ENCODE assay signal across 9 cellular contexts in the genomic region with DNA sequence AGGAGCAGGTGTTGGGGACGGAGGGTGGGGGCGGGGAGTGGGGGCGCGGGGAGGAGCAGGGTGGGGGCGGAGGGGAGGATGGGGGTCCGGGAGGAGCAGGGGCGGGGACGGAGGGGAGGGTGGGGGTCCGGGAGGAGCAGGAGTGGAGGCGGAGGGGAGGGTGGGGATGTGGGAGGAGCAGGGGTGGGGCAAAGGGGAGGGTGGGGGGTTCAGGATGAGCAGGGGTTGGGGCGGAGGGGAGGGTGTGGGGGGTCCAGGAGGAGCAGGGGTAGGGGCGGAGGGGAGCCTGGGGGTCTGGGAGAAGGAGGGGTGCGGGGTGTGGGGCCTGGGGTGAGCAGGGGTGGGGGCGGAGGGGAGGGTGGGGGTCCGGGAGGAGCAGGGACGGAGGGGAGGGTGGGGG. TPM values are rescaled to one million over a fixed set of nuclear protein-coding genes. Genes with fewer than 3 reads are reported as not detected.
DNase-seq lines count a peak whose midpoint lies in the region; ATAC-seq and TF ChIP-seq lines count a peak whose summit lies in the region.
"Had no signal": no experiment of that assay in that cellular context is flagged by ENCODE, and none has a peak within 500 bp of the region (broad histone marks: within the 10 kb centered on the region; RNA-seq: fewer than 3 reads in every experiment).

No MANE protein-coding gene starts in this region.

- no peaks in the 10 kb centered on the region for H3K36me3 Mint-ChIP-seq in endodermal cell (ENCODE audit: low read depth)

- no peaks in the 10 kb centered on the region for H3K36me3 ChIP-seq in endodermal cell (ENCODE audit: control insufficient read depth, insufficient read depth, low read length)
- H3K36me3 ChIP-seq in spleen: no peaks in the 10 kb centered on the region
- H3K36me3 ChIP-seq in MM.1S (replicated peaks; ENCODE audit: insufficient read depth, low read length): no peaks in the 10 kb centered on the region

- no peak for TF ChIP-seq CTCF in endodermal cell (conservative IDR thresholded peaks at IDR 0.05)
- no peak for TF ChIP-seq CTCF in spleen (IDR thresholded peaks at IDR 0.05 in 8 of 11, conservative IDR thresholded peaks at IDR 0.05 in 3 of 11)
- TF ChIP-seq CTCF in MM.1S (IDR thresholded peaks at IDR 0.05; ENCODE audit: low read length): no peak

- no peak overlapping the region for H2AFZ ChIP-seq in MM.1S (ENCODE audit: low read length)

- ATAC-seq in HG03342 (IDR thresholded peaks at IDR 0.05; ENCODE audit: unreplicated experiment) (no peak), HG02970 (IDR thresholded peaks at IDR 0.05; ENCODE audit: low FRiP score, unreplicated experiment) (no peak)

- H3K4me1 ChIP-seq in endodermal cell (ENCODE audit: control insufficient read depth, insufficient read depth, low read length): no peaks in the 10 kb centered on the region
- peaks cover 50 to 89% (median 79%) of the 10 kb centered on the region in 6 donors for H3K4me1 ChIP-seq in spleen
- peaks cover 32% of the 10 kb centered on the region for H3K4me1 ChIP-seq in MM.1S (ENCODE audit: low read length)

- H3K9me3 ChIP-seq in endodermal cell (ENCODE audit: control insufficient read depth, low read length) (no peaks in the 10 kb centered on the region), spleen (peaks cover 0 to 2% (median 0%) of the 10 kb centered on the region in 8 donors), MM.1S (replicated peaks; ENCODE audit: insufficient read depth, low read length) (no peaks in the 10 kb centered on the region)

- H3K4me2 ChIP-seq in MM.1S (ENCODE audit: low read depth, low read length): no peak overlapping the region

- intact Hi-C loops in spleen (cut with DNase I; ENCODE audit: low total_unique reads): no loop called here

- H3K4me3 Mint-ChIP-seq in endodermal cell: peak overlapping the region; percentile 37

- H3K9me3 Mint-ChIP-seq in endodermal cell: peaks cover 2% of the 10 kb centered on the region

- DNase-seq in NK-92 treated with Interleukin-12 subunit alpha and Interleukin-12 subunit beta, amount 100 ng/mL, for 24 hours (lab: John Stamatoyannopoulos, UW): peak; percentile 59
- DNase-seq in NK-92 (lab: John Stamatoyannopoulos, UW; ENCODE audit: unreplicated experiment) (no peak), NCI-H69 (lab: John Stamatoyannopoulos, UW) (peak; percentile 77), endodermal cell (no peak), spleen (no peak), MM.1S (no peak)

- no peaks in the 10 kb centered on the region for H3K4me1 Mint-ChIP-seq in endodermal cell

- no peaks in the 10 kb centered on the region for H4K20me1 ChIP-seq in MM.1S (ENCODE audit: insufficient read depth, low read length)

- WGBS in endodermal cell (ENCODE audit: insufficient coverage in 1 of 2, insufficient read length in 1 of 2), 2 experiments: no CpG with 5 or more reads among the region's 16 CpGs
- 0 to 14% (median 4%) methylated on average over 1 to 11 of the region's 16 CpGs; no CpG with 5 or more reads in 1 of the 5 donors for WGBS in spleen, 5 donors

- H3K27me3 ChIP-seq in endodermal cell (ENCODE audit: control insufficient read depth, insufficient read depth, low read length, poor library complexity, severe bottlenecking) (peaks cover 6% of the 10 kb centered on the region), spleen (replicated peaks in 1 of 7) (no peaks in the 10 kb centered on the region), MM.1S (replicated peaks; ENCODE audit: insufficient read depth, low read length) (no peaks in the 10 kb centered on the region)

- no peak overlapping the region for H3K27ac ChIP-seq in endodermal cell (ENCODE audit: low read depth, low read length)
- peak overlapping the region; percentile 83 to 100 (median 97) for H3K27ac ChIP-seq in spleen
- no peak overlapping the region for H3K27ac ChIP-seq in MM.1S (ENCODE audit: low read length)
- H3K27ac ChIP-seq: C4-2B had no signal

- no peaks in the 10 kb centered on the region for H3K9me2 ChIP-seq in MM.1S (replicated peaks; ENCODE audit: insufficient read depth, low read length)

- no peaks in the 10 kb centered on the region for H3K79me2 ChIP-seq in MM.1S (ENCODE audit: low read length)

- peaks cover 8% of the 10 kb centered on the region for H3K27me3 Mint-ChIP-seq in endodermal cell (ENCODE audit: insufficient read depth)

- H3F3A ChIP-seq in MM.1S (ENCODE audit: insufficient read depth, low read length): peaks cover 26% of the 10 kb centered on the region; the same call in 1 of the 2 replicates

- no peak for TF ChIP-seq POLR2A in spleen (IDR thresholded peaks at IDR 0.05)

- H3K9ac ChIP-seq in endodermal cell (ENCODE audit: extremely low read depth, low read length, poor library complexity, severe bottlenecking) (no peak overlapping the region), MM.1S (ENCODE audit: low read length) (no peak overlapping the region)

- H3K4me3 ChIP-seq in endodermal cell (ENCODE audit: low read length) (no peak overlapping the region), spleen (peak overlapping the region in 7 of 8 donors; percentile 32 to 81 (median 50)), MM.1S (ENCODE audit: low read length) (no peak overlapping the region)

- H3K27ac Mint-ChIP-seq in endodermal cell: no peak overlapping the region

RNA-seq across cellular contexts. Expression of a gene that starts 17.1 kb away (rescaled TPM):
- 10 to 100 TPM; 39.8 to 62.9 TPM for total RNA-seq in endodermal cell
- polyA plus RNA-seq in endodermal cell (2013, experiment 1 of 2): 27.1 TPM
- polyA plus RNA-seq in endodermal cell (2013, experiment 2 of 2): 27.4 TPM
- total RNA-seq in spleen: 10 to 100 TPM; 23.2 to 46.3 (median 38.1) TPM
- 10 to 100 TPM; 16.2 to 26.3 (median 18.3) TPM for polyA plus RNA-seq in spleen

RNA-seq across cellular contexts. Expression of a gene that starts 17.3 kb away (rescaled TPM):
- total RNA-seq in endodermal cell: 10 to 100 TPM; 19.7 to 26.2 TPM
- 16.2 TPM for polyA plus RNA-seq in endodermal cell (2013, experiment 1 of 2)
- polyA plus RNA-seq in endodermal cell (2013, experiment 2 of 2): 12.6 TPM
- 10 to 100 TPM; 10.2 to 20.1 (median 13.3) TPM for total RNA-seq in spleen
- polyA plus RNA-seq in spleen: 1 to 10 TPM; 5.7 to 7.1 (median 5.9) TPM

RNA-seq across cellular contexts. Expression of a gene that starts 25.0 kb away (rescaled TPM):
- total RNA-seq in endodermal cell: 10 to 100 TPM; 31.5 to 36.6 TPM
- 21.6 TPM for polyA plus RNA-seq in endodermal cell (2013, experiment 1 of 2)
- 19.6 TPM for polyA plus RNA-seq in endodermal cell (2013, experiment 2 of 2)
- 100 to 1,000 TPM in 5 of 7 donors, 10 to 100 TPM in 2; 72.1 to 134 (median 109) TPM for total RNA-seq in spleen
- 10 to 100 TPM; 49.5 to 84.4 (median 52.0) TPM for polyA plus RNA-seq in spleen

Comparison
In these comparisons a context has a peak if more than half of its experiments do, and no peak if none do; other contexts are left out.
1. DNase-seq: peak in NK-92 treated with Interleukin-12 subunit alpha and Interleukin-12 subunit beta, amount 100 ng/mL, for 24 hours (single experiment) and NCI-H69 (single experiment); none in NK-92 (single experiment), endodermal cell (single experiment), spleen (single experiment) and MM.1S (single experiment).
2. H3K27ac ChIP-seq: peak in spleen (8 of 8); none in endodermal cell (single experiment) and MM.1S (single experiment).
3. H3K4me3 ChIP-seq: peak in spleen (7 of 8); none in endodermal cell (single experiment) and MM.1S (single experiment).